Comparison of ENCODE assay signal across 8 cellular contexts in the genomic region with DNA sequence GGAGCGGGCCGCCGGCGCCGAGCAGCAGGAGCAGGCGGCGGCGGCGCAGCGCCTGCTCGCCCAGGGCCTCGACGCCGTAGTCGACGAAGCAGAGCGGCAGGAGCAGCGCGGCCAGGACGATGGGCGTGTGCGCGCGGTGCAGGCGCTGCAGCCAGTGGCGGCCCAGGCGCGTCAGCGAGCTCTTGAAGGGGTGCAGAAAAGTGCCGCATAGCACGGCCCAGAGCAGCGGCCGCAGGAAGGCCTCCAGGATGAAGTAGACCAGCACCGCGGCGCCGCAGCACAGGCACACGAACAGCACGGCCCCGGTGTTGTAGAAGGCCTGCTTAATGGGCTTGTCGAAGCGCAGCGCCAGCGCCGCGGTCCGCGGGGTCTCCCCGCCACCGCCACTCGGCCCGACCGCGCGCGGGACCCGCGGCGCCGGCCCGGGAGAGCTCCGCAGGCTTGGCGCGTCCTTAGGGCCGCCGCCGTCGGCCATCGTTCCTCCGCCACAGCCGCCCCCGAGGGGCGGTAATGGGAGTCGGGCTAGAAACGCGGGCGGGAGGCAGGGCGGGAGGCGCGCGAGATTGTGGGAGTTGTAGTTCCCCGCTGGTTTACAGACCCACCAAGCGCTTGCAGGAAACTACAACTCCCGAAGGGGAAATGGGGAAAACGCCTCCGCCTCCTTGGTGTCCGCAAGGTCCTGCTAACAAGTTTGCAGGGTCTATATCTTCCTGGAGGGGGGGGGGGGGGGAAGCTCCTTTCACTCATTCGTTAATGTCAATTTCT. TPM values are rescaled to one million over a fixed set of nuclear protein-coding genes. Genes with fewer than 3 reads are reported as not detected.
DNase-seq lines count a peak whose midpoint lies in the region; ATAC-seq and TF ChIP-seq lines count a peak whose summit lies in the region.

A gene (minus strand): TSS at position 509 of the 765 bp plus-strand sequence. CDS start 34 bp downstream, at position 475.

- H3K4me3 Mint-ChIP-seq in progenitor cell of endocrine pancreas (ENCODE audit: low read depth) = peak within 1 kb of the TSS; percentile 92

- H3K36me3 Mint-ChIP-seq in progenitor cell of endocrine pancreas (ENCODE audit: insufficient read depth) = peaks cover 4% of the 10 kb centered on the region

- in situ Hi-C loops in GM13976 (cut with MboI; ENCODE audit: low sequenced_read_pairs, unreplicated experiment) = no loop called here

- no peaks in the 10 kb centered on the region for H3K9me3 Mint-ChIP-seq in progenitor cell of endocrine pancreas (ENCODE audit: low read depth)

- no peaks in the 10 kb centered on the region for H3K27me3 Mint-ChIP-seq in progenitor cell of endocrine pancreas

- intact Hi-C loops in T-helper 1 cell treated with Interleukin-12 subunit alpha and Interleukin-12 subunit beta and Interleukin-4 antibody, amounts not matched to agents 30 ng/mL and 1 ng/mL, for 36 hours (cut with micrococcal nuclease) = loop anchor here (1.0 to 10.0 kb wide), 13 partner anchors 9 to 1836 kb away; a partner anchor contains a TSS
- intact Hi-C loops in left cardiac atrium (cut with DNase I) = no loop called here

- peaks cover 23% of the 10 kb centered on the region for H3K4me1 Mint-ChIP-seq in progenitor cell of endocrine pancreas (ENCODE audit: low read depth)

- TF ChIP-seq CTCF in GM13976 (IDR thresholded peaks at IDR 0.05; ENCODE audit: borderline replicate concordance, control extremely low read depth, extremely low read depth, insufficient read depth, missing control alignments) (no peak), progenitor cell of endocrine pancreas (IDR thresholded peaks at IDR 0.05; ENCODE audit: unreplicated experiment) (no peak)

- ATAC-seq in HG02870 (IDR thresholded peaks at IDR 0.05; ENCODE audit: unreplicated experiment) (peak; percentile 89), left cardiac atrium (peak; percentile 96 to 99)

- peak within 1 kb of the TSS; percentile 97 for H3K27ac Mint-ChIP-seq in progenitor cell of endocrine pancreas

- DNase-seq in GM13976 (ENCODE audit: low spot score) (peak; percentile 92), NCI-H146 treated with DMSO at 0.1 percent for 48 hours (lab: John Stamatoyannopoulos, UW; ENCODE audit: unreplicated experiment) (peak; percentile 87), amniotic epithelial cell (ENCODE audit: low read depth) (peak; percentile 100), left cardiac atrium (peak; percentile 97), progenitor cell of endocrine pancreas (ENCODE audit: low spot score, unreplicated experiment) (peak; percentile 90), ureter (ENCODE audit: low spot score) (peak; percentile 98)

RNA-seq across cellular contexts. Expression of the gene that starts here (rescaled TPM):
- total RNA-seq in T-helper 1 cell treated with Interleukin-12 subunit alpha and Interleukin-12 subunit beta and Interleukin-4 antibody, amounts not matched to agents 30 ng/mL and 1 ng/mL, for 36 hours = 26.9 and 30.5 TPM in 2 replicates
- total RNA-seq in left cardiac atrium = 10 to 100 TPM; 67.4 to 79.3 TPM
- 51.1 and 57.2 TPM in 2 replicates for total RNA-seq in progenitor cell of endocrine pancreas
- 67.7 TPM for total RNA-seq in ureter

Comparison
In these comparisons a context has a peak if more than half of its experiments do, and no peak if none do; other contexts are left out.
1. Peak in every context shown above with its lines: DNase-seq and ATAC-seq.